Comparison of ENCODE assay signal across 8 cellular contexts in genomic region chr18:77899972-77900754, GRCh38.
DNase-seq lines count a peak whose midpoint lies in the region; ATAC-seq and TF ChIP-seq lines count a peak whose summit lies in the region.

No MANE protein-coding gene starts in this region.

- peak overlapping the region; percentile 67 for H3K4me2 ChIP-seq in DOHH2 (ENCODE audit: low read length)

- H3K27me3 ChIP-seq in DOHH2 (ENCODE audit: control insufficient read depth, low read length) (no peaks in the 10 kb centered on the region), HUES6 (ENCODE audit: control insufficient read depth, insufficient read depth, low read length) (no peaks in the 10 kb centered on the region)

- no peaks in the 10 kb centered on the region for H3K79me2 ChIP-seq in DOHH2 (ENCODE audit: control insufficient read depth, low read length)

- H3F3A ChIP-seq in DOHH2 (ENCODE audit: control insufficient read depth, insufficient read depth), result no peaks in the 10 kb centered on the region

- H3K4me1 ChIP-seq in DOHH2 (ENCODE audit: control insufficient read depth, low read length), result peaks cover 6% of the 10 kb centered on the region
- H3K4me1 ChIP-seq in HUES6 (ENCODE audit: control insufficient read depth, insufficient read depth, low read length), result peaks cover 21% of the 10 kb centered on the region

- no peaks in the 10 kb centered on the region for H3K36me3 Mint-ChIP-seq in T-helper 2 cell treated with Interferon-gamma antibody and Interleukin-4, amounts not matched to agents 5 μg/mL and 100 μg/mL, for 36 hours (ENCODE audit: low read depth)

- no peak overlapping the region for H3K27ac Mint-ChIP-seq in T-helper 2 cell treated with Interferon-gamma antibody and Interleukin-4, amounts not matched to agents 5 μg/mL and 100 μg/mL, for 36 hours

- in situ Hi-C loops in astrocyte of the spinal cord (cut with HindIII; ENCODE audit: low sequenced_read_pairs), result no loop called here

- H3K9me3 ChIP-seq in DOHH2 (ENCODE audit: control insufficient read depth, insufficient read depth, low read length), result no peaks in the 10 kb centered on the region
- no peaks in the 10 kb centered on the region for H3K9me3 ChIP-seq in HUES6 (ENCODE audit: control insufficient read depth, insufficient read depth, low read depth, low read length)

- H3K27ac ChIP-seq in DOHH2 (ENCODE audit: low read depth, low read length) (no peak overlapping the region), HUES6 (ENCODE audit: low read depth, low read length) (no peak overlapping the region)

- peak overlapping the region; percentile 34 for H3K4me3 Mint-ChIP-seq in T-helper 2 cell treated with Interferon-gamma antibody and Interleukin-4, amounts not matched to agents 5 μg/mL and 100 μg/mL, for 36 hours

- H3K36me3 ChIP-seq in DOHH2 (ENCODE audit: control insufficient read depth, low read length), result no peaks in the 10 kb centered on the region
- no peaks in the 10 kb centered on the region for H3K36me3 ChIP-seq in HUES6 (ENCODE audit: control insufficient read depth, insufficient read depth, low read length)

- no peaks in the 10 kb centered on the region for H4K20me1 ChIP-seq in DOHH2 (ENCODE audit: control insufficient read depth, insufficient read depth, low read depth, low read length)

- H3K9me2 ChIP-seq in DOHH2 (replicated peaks; ENCODE audit: control insufficient read depth, low read length), result no peaks in the 10 kb centered on the region

- peak overlapping the region; percentile 59 for H3K4me3 ChIP-seq in DOHH2 (ENCODE audit: low read length)
- peak overlapping the region; percentile 62 for H3K4me3 ChIP-seq in HUES6 (ENCODE audit: low read depth, low read length)
- H3K4me3 ChIP-seq in astrocyte of the spinal cord (ENCODE audit: low read depth, low read length), result no peak overlapping the region

- peaks cover 2% of the 10 kb centered on the region for H3K4me1 Mint-ChIP-seq in T-helper 2 cell treated with Interferon-gamma antibody and Interleukin-4, amounts not matched to agents 5 μg/mL and 100 μg/mL, for 36 hours (ENCODE audit: low read depth)

- peak; percentile 99 for ATAC-seq in GM21515 (IDR thresholded peaks at IDR 0.05; ENCODE audit: unreplicated experiment)

- H3K9me3 Mint-ChIP-seq in T-helper 2 cell treated with Interferon-gamma antibody and Interleukin-4, amounts not matched to agents 5 μg/mL and 100 μg/mL, for 36 hours, result no peaks in the 10 kb centered on the region

- TF ChIP-seq CTCF in DOHH2 (IDR thresholded peaks at IDR 0.05; ENCODE audit: low read depth, low read length, poor library complexity, severe bottlenecking), result peak; percentile 61
- peak; percentile 70 for TF ChIP-seq CTCF in astrocyte of the spinal cord (IDR thresholded peaks at IDR 0.05; ENCODE audit: low read depth, low read length)

- H3K27me3 Mint-ChIP-seq in T-helper 2 cell treated with Interferon-gamma antibody and Interleukin-4, amounts not matched to agents 5 μg/mL and 100 μg/mL, for 36 hours (ENCODE audit: low read depth), result peaks cover 10% of the 10 kb centered on the region

- H3K9ac ChIP-seq in HUES6 (ENCODE audit: low read length), result peak overlapping the region; percentile 69

- DNase-seq in T-helper 2 cell treated with Interferon-gamma antibody and Interleukin-4, amounts not matched to agents 5 μg/mL and 100 μg/mL, for 36 hours (ENCODE audit: low spot score), result peak; percentile 59
- DNase-seq in astrocyte of the spinal cord (ENCODE audit: low read depth, low spot score), result peak; percentile 7
- DNase-seq in inferior parietal cortex (ENCODE audit: extremely low spot score), result peak; percentile 27
- peak; percentile 58 for DNase-seq in stimulated activated CD4-positive, alpha-beta T cell treated with anti-CD3 and anti-CD28 coated beads, Interleukin-1b, Interleukin-23, amount 100 ng/mL, for 48 hours
- no peak for DNase-seq in HT-29 (ENCODE audit: low spot score)
